Comparison of ENCODE assay signal across 7 cellular contexts in genomic region chr5:96177303-96177869, GRCh38.
DNase-seq lines count a peak whose midpoint lies in the region; ATAC-seq and TF ChIP-seq lines count a peak whose summit lies in the region.

No MANE protein-coding gene starts in this region.

- no peaks in the 10 kb centered on the region for H3F3A ChIP-seq in smooth muscle cell (ENCODE audit: low read depth)

- H3K27me3 Mint-ChIP-seq in CD4-positive, alpha-beta memory T cell = peaks cover 4 to 5% of the 10 kb centered on the region in 2 donors

- H3K4me3 ChIP-seq in astrocyte of the spinal cord (ENCODE audit: low read depth, low read length) (no peak overlapping the region), smooth muscle cell (no peak overlapping the region)
- no peak overlapping the region for H3K4me3 ChIP-seq in CD4-positive, alpha-beta memory T cell (ENCODE audit: low read length in 2 of 2)

- H3K36me3 Mint-ChIP-seq in CD4-positive, alpha-beta memory T cell = no peaks in the 10 kb centered on the region

- WGBS in smooth muscle cell (ENCODE audit: low lambda C conversion rate) = 46% methylated on average over 5 of the region's 5 CpGs

- DNase-seq in astrocyte of the spinal cord (ENCODE audit: low read depth, low spot score) = peak; percentile 75
- DNase-seq in smooth muscle cell (lab: John Stamatoyannopoulos, UW; ENCODE audit: unreplicated experiment) = no peak
- no peak for DNase-seq in SHP77 (lab: John Stamatoyannopoulos, UW)
- DNase-seq in DMS114 treated with DMSO at 0.1 percent for 48 hours (lab: John Stamatoyannopoulos, UW; ENCODE audit: unreplicated experiment) = no peak
- no peak for DNase-seq in CD4-positive, alpha-beta memory T cell

- peak overlapping the region; percentile 7 for H3K4me2 ChIP-seq in smooth muscle cell

- H3K27ac ChIP-seq in smooth muscle cell (ENCODE audit: low read depth) = peak overlapping the region; percentile 83
- no peak overlapping the region for H3K27ac ChIP-seq in CD4-positive, alpha-beta memory T cell (ENCODE audit: low read depth, low read length)

- intact Hi-C loops in CD4-positive, alpha-beta memory T cell (cut with micrococcal nuclease) = no loop called here

- ATAC-seq in GM19025 (IDR thresholded peaks at IDR 0.05; ENCODE audit: low read depth, unreplicated experiment) = peak; percentile 86
- ATAC-seq in HG02973 (IDR thresholded peaks at IDR 0.05; ENCODE audit: unreplicated experiment) = peak; percentile 89

- H3K36me3 ChIP-seq in smooth muscle cell (ENCODE audit: low read depth) = no peaks in the 10 kb centered on the region
- no peaks in the 10 kb centered on the region for H3K36me3 ChIP-seq in CD4-positive, alpha-beta memory T cell (ENCODE audit: insufficient read depth, low read length)

- H3K9ac ChIP-seq in smooth muscle cell (ENCODE audit: low read depth) = no peak overlapping the region

- H3K9me3 Mint-ChIP-seq in CD4-positive, alpha-beta memory T cell = no peaks in the 10 kb centered on the region

- POLR2A ChIA-PET in CD4-positive, alpha-beta memory T cell (lab: Charles Lee; ENCODE audit: partially characterized antibody) = no interaction called here

- no peak for TF ChIP-seq CTCF in astrocyte of the spinal cord (IDR thresholded peaks at IDR 0.05; ENCODE audit: low read depth, low read length)
- no peak for TF ChIP-seq CTCF in smooth muscle cell (IDR thresholded peaks at IDR 0.05; ENCODE audit: borderline replicate concordance, insufficient read depth, poor library complexity, severe bottlenecking)

- H3K27me3 ChIP-seq in smooth muscle cell (ENCODE audit: low read depth) = no peaks in the 10 kb centered on the region
- H3K27me3 ChIP-seq in CD4-positive, alpha-beta memory T cell (ENCODE audit: insufficient read depth, low read length) = no peaks in the 10 kb centered on the region

- H4K20me1 ChIP-seq in smooth muscle cell (ENCODE audit: low read depth) = no peaks in the 10 kb centered on the region

- H3K4me1 Mint-ChIP-seq in CD4-positive, alpha-beta memory T cell = peaks cover 0 to 1% (median 0%) of the 10 kb centered on the region in 4 donors

- no peaks in the 10 kb centered on the region for H3K4me1 ChIP-seq in smooth muscle cell (ENCODE audit: low read depth)
- no peaks in the 10 kb centered on the region for H3K4me1 ChIP-seq in CD4-positive, alpha-beta memory T cell (ENCODE audit: insufficient read depth, low read length)

- CTCF ChIA-PET in CD4-positive, alpha-beta memory T cell (lab: Charles Lee; ENCODE audit: partially characterized antibody) = no interaction called here

- no peak overlapping the region for H3K27ac Mint-ChIP-seq in CD4-positive, alpha-beta memory T cell

- H3K9me3 ChIP-seq in smooth muscle cell (replicated peaks; ENCODE audit: low read depth) = no peaks in the 10 kb centered on the region
- H3K9me3 ChIP-seq in CD4-positive, alpha-beta memory T cell (ENCODE audit: control insufficient read depth in 1 of 2, low read length in 2 of 2) = no peaks in the 10 kb centered on the region

- no peak overlapping the region for H2AFZ ChIP-seq in smooth muscle cell (ENCODE audit: low read depth)

- no peak overlapping the region for H3K4me3 Mint-ChIP-seq in CD4-positive, alpha-beta memory T cell

- no peaks in the 10 kb centered on the region for H3K79me2 ChIP-seq in smooth muscle cell (ENCODE audit: low read depth)

- in situ Hi-C loops in astrocyte of the spinal cord (cut with HindIII; ENCODE audit: low sequenced_read_pairs) = no loop called here
